Comparison of ENCODE assay signal across 13 cellular contexts in the genomic region with DNA sequence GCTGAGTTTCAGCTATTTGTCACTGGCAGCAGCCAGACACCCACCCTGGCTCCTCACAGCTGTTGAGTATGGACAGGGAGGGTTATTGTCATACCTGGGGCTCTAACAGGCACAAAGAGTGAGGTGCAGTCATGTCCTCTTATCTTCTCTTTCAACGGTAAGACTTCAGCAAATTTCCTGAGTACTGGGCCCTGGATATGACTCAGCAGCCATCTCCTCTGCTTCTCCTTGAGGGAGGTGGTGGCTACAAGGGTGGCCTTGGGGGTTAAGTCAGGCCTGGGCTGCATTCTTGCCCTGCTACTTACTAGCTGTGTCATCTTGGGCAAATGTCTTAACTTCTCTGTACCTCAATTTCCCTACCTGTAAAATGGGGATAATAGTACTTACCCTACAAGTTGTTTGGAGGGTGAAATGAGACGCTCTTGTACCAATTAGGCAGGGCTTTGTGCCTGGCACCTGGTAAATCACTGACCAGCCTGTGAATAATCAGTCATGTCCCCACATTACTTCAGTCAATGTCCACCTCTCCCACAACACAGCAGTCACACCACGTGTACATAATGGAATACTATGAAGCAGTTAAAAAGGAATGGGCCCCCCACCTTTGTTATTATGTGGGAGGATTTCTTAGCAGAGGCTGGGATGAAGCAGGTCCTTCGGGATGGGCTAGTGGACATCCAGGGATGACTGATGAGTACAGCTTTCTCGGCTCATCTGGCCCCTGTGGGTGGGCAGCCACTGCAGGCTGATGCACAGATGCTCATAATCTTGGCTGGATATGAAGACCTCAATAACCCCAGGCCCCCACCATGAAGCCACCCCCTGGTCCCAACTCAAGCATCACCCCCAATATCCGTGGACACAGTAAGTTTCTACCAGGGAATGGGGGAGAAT.
DNase-seq lines count a peak whose midpoint lies in the region; ATAC-seq, FAIRE-seq and TF ChIP-seq lines count a peak whose summit lies in the region.
"Had no signal": no experiment of that assay in that cellular context is flagged by ENCODE, and none has a peak within 500 bp of the region (broad histone marks: within the 10 kb centered on the region; RNA-seq: fewer than 3 reads in every experiment).

No MANE protein-coding gene starts in this region.

- peak overlapping the region; percentile 44 for H3K4me2 ChIP-seq in hepatocyte

- no peaks in the 10 kb centered on the region for H3K9me2 ChIP-seq in hepatocyte (replicated peaks; ENCODE audit: insufficient read depth)

- DNase-seq in A172 (ENCODE audit: low spot score) (peak; percentile 49), GM12891 (ENCODE audit: insufficient read length, low spot score) (no peak), adipocyte (ENCODE audit: low read depth) (peak; percentile 36), hepatocyte (ENCODE audit: low spot score) (peak; percentile 46), G401 (ENCODE audit: low spot score) (no peak)
- no peak for DNase-seq in central memory CD4-positive, alpha-beta T cell
- DNase-seq: stimulated activated CD4-positive, alpha-beta T cell treated with anti-CD3 and anti-CD28 coated beads, Interleukin-2, amount 100 ng/mL, for 24 hours had no signal

- no peaks in the 10 kb centered on the region for H3K36me3 ChIP-seq in adipocyte (ENCODE audit: control insufficient read depth, insufficient read depth, low read length, severe bottlenecking)
- H3K36me3 ChIP-seq in hepatocyte (replicated peaks; ENCODE audit: insufficient read depth, low read depth): no peaks in the 10 kb centered on the region

- in situ Hi-C loops in G401 (cut with HindIII; ENCODE audit: low sequenced_read_pairs): no loop called here

- H3K4me3 ChIP-seq in adipocyte (ENCODE audit: low read length) (no peak overlapping the region), hepatocyte (no peak overlapping the region)
- H3K4me3 ChIP-seq: body of pancreas had no signal

- H4K20me1 ChIP-seq in hepatocyte (ENCODE audit: insufficient read depth, poor library complexity, severe bottlenecking): no peaks in the 10 kb centered on the region

- WGBS in hepatocyte (ENCODE audit: low lambda C conversion rate, missing lambda C conversion rate): 79% methylated on average over 6 of the region's 6 CpGs

- peak; percentile 31 for FAIRE-seq in GM12891 (lab: Jason Lieb, UNC)
- FAIRE-seq: endometrium, H1, urothelium cell line had no signal

- TF ChIP-seq CTCF in hepatocyte (IDR thresholded peaks at IDR 0.05; ENCODE audit: poor library complexity): no peak

- no peak overlapping the region for H3K9ac ChIP-seq in adipocyte (ENCODE audit: low read length)

- H3K4me1 ChIP-seq in adipocyte (ENCODE audit: control insufficient read depth, insufficient read depth, low read length) (no peaks in the 10 kb centered on the region), hepatocyte (ENCODE audit: insufficient read depth) (peaks cover 22% of the 10 kb centered on the region)

- H3K79me2 ChIP-seq in hepatocyte: no peaks in the 10 kb centered on the region

- H2AFZ ChIP-seq in hepatocyte: no peak overlapping the region

- no peak for ATAC-seq in HG02763 (IDR thresholded peaks at IDR 0.05; ENCODE audit: unreplicated experiment)
- no peak for ATAC-seq in HG02885 (IDR thresholded peaks at IDR 0.05; ENCODE audit: poor library complexity, unreplicated experiment)

- H3K27ac ChIP-seq in hepatocyte: peak overlapping the region; percentile 70
- H3K27ac ChIP-seq: body of pancreas had no signal

- peaks cover 4% of the 10 kb centered on the region for H3K27me3 ChIP-seq in adipocyte (replicated peaks; ENCODE audit: control insufficient read depth, insufficient read depth, low read length)
- no peaks in the 10 kb centered on the region for H3K27me3 ChIP-seq in hepatocyte
- H3K27me3 ChIP-seq: body of pancreas had no signal

- peaks cover 7% of the 10 kb centered on the region for H3K9me3 ChIP-seq in adipocyte (ENCODE audit: control insufficient read depth, low read length)
- H3K9me3 ChIP-seq in hepatocyte (ENCODE audit: low read depth): no peaks in the 10 kb centered on the region
- H3K9me3 ChIP-seq: body of pancreas had no signal

- TF ChIP-seq POLR2A in GM12891 (IDR thresholded peaks at IDR 0.05; ENCODE audit: low read depth, low read length): no peak

TF ChIP-seq in GM12891, 5 proteins besides CTCF, POLR2A, EP300 and RAD21:
- TF ChIP-seq PAX5 (IDR thresholded peaks at IDR 0.05; ENCODE audit: insufficient read depth, low read length, severe bottlenecking): no peak
- no peak for TF ChIP-seq SPI1 (IDR thresholded peaks at IDR 0.05; ENCODE audit: low read depth, low read length)
- no peak for TF ChIP-seq POLR2AphosphoS5 (IDR thresholded peaks at IDR 0.05; ENCODE audit: low read depth, low read length)
- TF ChIP-seq POU2F2 (IDR thresholded peaks at IDR 0.05; ENCODE audit: low read depth, low read length): no peak

Comparison
In these comparisons a context has a peak if more than half of its experiments do, and no peak if none do; other contexts are left out.
1. DNase-seq: peak in A172 (single experiment), adipocyte (single experiment) and hepatocyte (single experiment); none in GM12891 (single experiment), G401 (single experiment) and central memory CD4-positive, alpha-beta T cell (single experiment).